27 cellular contexts compared by ENCODE assay signal in the genomic region with DNA sequence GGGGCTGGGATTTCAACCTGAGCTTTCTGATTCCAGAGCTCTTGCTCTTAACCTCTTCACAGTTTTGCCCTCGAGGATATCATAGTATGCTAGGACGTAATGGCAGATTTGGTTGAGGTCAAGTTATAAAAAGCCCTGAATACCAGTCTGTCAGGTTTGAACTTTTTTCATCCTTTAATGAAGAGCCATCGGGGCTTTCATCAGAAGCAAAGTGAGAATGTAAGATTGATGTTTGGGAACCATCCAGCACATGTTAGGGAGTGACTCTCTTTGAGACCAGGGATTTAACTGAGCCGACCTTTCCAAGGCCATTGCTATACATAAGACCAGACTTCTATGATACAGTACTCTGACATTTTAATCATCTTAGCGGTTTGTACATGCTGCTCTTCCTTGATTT.
"Had no signal": no experiment of that assay in that cellular context is flagged by ENCODE, and none has a peak within 500 bp of the region (broad histone marks: within the 10 kb centered on the region; RNA-seq: fewer than 3 reads in every experiment).

No MANE protein-coding gene starts in this region.

- H2AFZ ChIP-seq: hepatocyte, neural progenitor cell, parathyroid adenoma had no signal

- H3K9ac ChIP-seq: neural progenitor cell, parathyroid adenoma had no signal

- DNase-seq: head of caudate nucleus; islet precursor cell; mesendoderm; naive B cell; natural killer cell; nephron progenitor cell; occipital lobe; psoas muscle; stimulated activated CD4-positive, alpha-beta T cell treated with anti-CD3 and anti-CD28 coated beads, Interleukin-12 subunit alpha, Interleukin-12 subunit beta, amount 100 ng/mL, for 4 hours; stimulated activated CD4-positive, alpha-beta T cell treated with anti-CD3 and anti-CD28 coated beads, Interleukin-15, amount 100 ng/mL, for 24 hours; stimulated activated CD4-positive, alpha-beta T cell treated with anti-CD3 and anti-CD28 coated beads, Interleukin-2, amount 100 ng/mL, for 24 hours; stimulated activated CD4-positive, alpha-beta T cell treated with anti-CD3 and anti-CD28 coated beads, Interleukin-4, amount 100 ng/mL, for 24 hours; stimulated activated naive CD4-positive, alpha-beta T cell; tibial artery; upper lobe of right lung had no signal

- ATAC-seq: left lobe of liver; natural killer cell; psoas muscle; sciatic nerve; stimulated activated effector memory CD8-positive, alpha-beta T cell treated with anti-CD3 and anti-CD28 coated beads, Interleukin-12 subunit alpha, Interleukin-12 subunit beta, amount 100 ng/mL, for 72 hours; upper lobe of right lung had no signal

- H3K4me1 ChIP-seq: parathyroid adenoma, psoas muscle, upper lobe of right lung had no signal

- H3K27ac ChIP-seq: hepatocyte, neural progenitor cell, neutrophil, parathyroid adenoma, psoas muscle, skin epidermis, suprapubic skin, thoracic aorta, tibial artery, upper lobe of right lung had no signal

- H3K4me2 ChIP-seq: hepatocyte, neural progenitor cell had no signal

- H3K4me3 ChIP-seq: hepatocyte, lung, neural progenitor cell, psoas muscle, skin epidermis, suprapubic skin, thoracic aorta, tibial artery, upper lobe of right lung had no signal

- H3K27me3 ChIP-seq: hepatocyte, neural progenitor cell, neutrophil, suprapubic skin, tibial artery, upper lobe of right lung had no signal

- H3K36me3 ChIP-seq: neural progenitor cell, neutrophil, thoracic aorta, upper lobe of right lung had no signal

- FAIRE-seq: urothelium cell line had no signal

- H3K9me3 ChIP-seq: neutrophil, psoas muscle, suprapubic skin, thoracic aorta, tibial artery, upper lobe of right lung had no signal
